ENCODE assay signal across 1 cellular context in genomic region chr1:8878448-8879347, GRCh38.
TF ChIP-seq lines count a peak whose summit lies in the region.

Gene ENO1 (minus strand): TSS chr1:8878686. CDS start chr1:8874908, 3,778 bp downstream.

TF ChIP-seq in K562, 482 proteins besides CTCF, POLR2A, EP300 and RAD21 (continued from another document and continues in another):
- TF ChIP-seq E2F4 (CRISPR knock-in tag; IDR thresholded peaks at IDR 0.05; ENCODE audit: low read depth) (0 out of 2 replicates have a peak, but pooled peaks have one; percentile 31), E4F1 (CRISPR knock-in tag; IDR thresholded peaks at IDR 0.05; ENCODE audit: borderline replicate concordance) (no peak), HDAC8 (tag; IDR thresholded peaks at IDR 0.05) (peak; percentile 91; the same call in 1 of the 2 replicates), E2F6 (IDR thresholded peaks at IDR 0.05; ENCODE audit: borderline replicate concordance in 1 of 2, extremely low read depth in 1 of 2, insufficient read depth in 1 of 2, insufficient read length in 1 of 2, low read depth in 1 of 2, low read length in 1 of 2, poor library complexity in 1 of 2, severe bottlenecking in 1 of 2) (peak; percentile 99 to 100), FOXK1 (CRISPR knock-in tag; IDR thresholded peaks at IDR 0.05; ENCODE audit: borderline replicate concordance) (no peak), SIRT6 (IDR thresholded peaks at IDR 0.05; ENCODE audit: low read depth, low read length) (no peak), ZKSCAN8 (CRISPR knock-in tag; IDR thresholded peaks at IDR 0.05) (no peak; the same call in 1 of the 2 replicates), EWSR1 (IDR thresholded peaks at IDR 0.05; ENCODE audit: borderline replicate concordance, low read depth, partially characterized antibody) (no peak), ZC3H11A (IDR thresholded peaks at IDR 0.05; ENCODE audit: low read depth, low read length) (no peak), POU5F1 (IDR thresholded peaks at IDR 0.05; ENCODE audit: borderline replicate concordance, low read depth, low read length, partially characterized antibody) (no peak), GMEB1 (CRISPR knock-in tag; IDR thresholded peaks at IDR 0.05) (peak; percentile 93), ZBTB9 (CRISPR knock-in tag; IDR thresholded peaks at IDR 0.05) (no peak; the same call in 1 of the 2 replicates), NFIC (IDR thresholded peaks at IDR 0.05) (peak; percentile 49), CTBP1 (IDR thresholded peaks at IDR 0.05; ENCODE audit: borderline replicate concordance) (peak; percentile 71), DMBX1 (CRISPR knock-in tag; IDR thresholded peaks at IDR 0.05; ENCODE audit: borderline replicate concordance) (peak; percentile 85), NR4A1 (CRISPR knock-in tag; IDR thresholded peaks at IDR 0.05) (no peak; the same call in 1 of the 2 replicates), NR4A1 (tag; IDR thresholded peaks at IDR 0.05) (peak; percentile 90), THRAP3 (IDR thresholded peaks at IDR 0.05; ENCODE audit: borderline replicate concordance) (no peak), CREM (IDR thresholded peaks at IDR 0.05; ENCODE audit: low read depth) (peak; percentile 84), ZFP91 (CRISPR knock-in tag; IDR thresholded peaks at IDR 0.05) (peak; percentile 66; the same call in 1 of the 2 replicates), KLF6 (CRISPR knock-in tag; IDR thresholded peaks at IDR 0.05; ENCODE audit: borderline replicate concordance) (0 out of 2 replicates have a peak, but pooled peaks have one; percentile 30), MYC (IDR thresholded peaks at IDR 0.05; ENCODE audit: low read depth, low read length) (peak; percentile 96), MYC (CRISPR knock-in tag; IDR thresholded peaks at IDR 0.05; ENCODE audit: borderline replicate concordance, low read depth) (peak; percentile 69; the same call in 1 of the 2 replicates), PYGO2 (tag; IDR thresholded peaks at IDR 0.05) (no peak), PRPF4 (IDR thresholded peaks at IDR 0.05; ENCODE audit: insufficient read depth, low read depth, low read length, poor library complexity, severe bottlenecking) (peak; percentile 98), CREB3L1 (IDR thresholded peaks at IDR 0.05; ENCODE audit: borderline replicate concordance, low read depth) (peak; percentile 96), TFAM (CRISPR knock-in tag; conservative IDR thresholded peaks at IDR 0.05) (no peak), REST (CRISPR knock-in tag; IDR thresholded peaks at IDR 0.05; ENCODE audit: low read depth) (peak; percentile 82), ARID3A (IDR thresholded peaks at IDR 0.05; ENCODE audit: borderline replicate concordance, low read depth, low read length) (no peak), SAFB2 (IDR thresholded peaks at IDR 0.05; ENCODE audit: borderline replicate concordance, low read depth, low read length, severe bottlenecking) (no peak), ZNF23 (CRISPR knock-in tag; IDR thresholded peaks at IDR 0.05) (no peak), ZBTB43 (CRISPR knock-in tag; IDR thresholded peaks at IDR 0.05) (peak; percentile 85; the same call in 1 of the 2 replicates), TBL1XR1 (IDR thresholded peaks at IDR 0.05; ENCODE audit: low read length in 2 of 2) (0 out of 4 replicates have a peak, but pooled peaks of 1 of the 2 experiments have one; percentile 15), ZNF655 (CRISPR knock-in tag; IDR thresholded peaks at IDR 0.05) (no peak), NFRKB (IDR thresholded peaks at IDR 0.05; ENCODE audit: low read depth) (peak; percentile 61; the same call in 1 of the 2 replicates), SMAD4 (CRISPR knock-in tag; conservative IDR thresholded peaks at IDR 0.05) (peak; percentile 94)
